30 cellular contexts compared by ENCODE assay signal in the genomic region with DNA sequence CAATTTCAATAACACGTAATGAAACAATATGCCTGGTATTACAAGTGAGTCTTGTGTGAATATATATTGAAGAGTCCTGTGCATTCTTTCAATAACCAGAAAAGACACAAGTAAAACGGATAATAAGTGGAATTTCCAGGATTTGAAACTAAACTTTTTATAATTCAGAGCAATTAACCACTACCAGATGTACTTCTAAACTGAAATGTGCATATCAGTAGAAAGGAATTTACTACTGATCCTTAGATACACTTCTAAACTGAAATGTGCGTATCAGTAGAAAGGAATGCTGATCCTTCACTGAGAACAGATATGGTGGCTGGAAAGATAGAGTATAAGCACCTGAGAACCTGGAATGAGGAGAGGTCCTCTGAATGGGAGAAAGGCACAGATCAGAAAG.
A peak's percentile ranks its signal among the peaks of the same experiment; 100 is the strongest.
DNase-seq lines count a peak whose midpoint lies in the region; ATAC-seq and TF ChIP-seq lines count a peak whose summit lies in the region.
"Had no signal": no experiment of that assay in that cellular context is flagged by ENCODE, and none has a peak within 500 bp of the region (broad histone marks: within the 10 kb centered on the region; RNA-seq: fewer than 3 reads in every experiment).

No MANE protein-coding gene starts in this region.

- H3K4me3 ChIP-seq in left ventricle myocardium inferior (no peak overlapping the region), SK-N-SH (ENCODE audit: low read depth in 2 of 2, low read length in 1 of 2) (no peak overlapping the region)
- H3K4me3 ChIP-seq: BLaER1, left lung, sigmoid colon, vagina had no signal

- H3K9me3 ChIP-seq in left ventricle myocardium inferior (replicated peaks) (peaks cover 5% of the 10 kb centered on the region), SK-N-SH (no peaks in the 10 kb centered on the region)
- H3K9me3 ChIP-seq: BLaER1, left lung, neutrophil, sigmoid colon, vagina had no signal

- TF ChIP-seq RAD21 in SK-N-SH (IDR thresholded peaks at IDR 0.05; ENCODE audit: low read length) = no peak

- H3K79me2 ChIP-seq in SK-N-SH (ENCODE audit: insufficient read depth) = no peaks in the 10 kb centered on the region

- no peaks in the 10 kb centered on the region for H4K20me1 ChIP-seq in SK-N-SH (ENCODE audit: insufficient read depth)
- H4K20me1 ChIP-seq: BLaER1 had no signal

- peak overlapping the region; percentile 48 for H3K4me2 ChIP-seq in SK-N-SH
- H3K4me2 ChIP-seq: BLaER1 had no signal

- TF ChIP-seq EP300 in SK-N-SH (IDR thresholded peaks at IDR 0.05; ENCODE audit: borderline replicate concordance in 1 of 2, low read depth in 1 of 2, low read length in 1 of 2) = peak in 1 of 2 experiments; percentile 91; a peak in 2 of 4 replicates

- H3K9me2 ChIP-seq in SK-N-SH = no peaks in the 10 kb centered on the region

- no peaks in the 10 kb centered on the region for H3K36me3 ChIP-seq in left ventricle myocardium inferior
- no peaks in the 10 kb centered on the region for H3K36me3 ChIP-seq in SK-N-SH (replicated peaks in 1 of 2; ENCODE audit: control insufficient read depth in 1 of 2, insufficient read depth in 2 of 2, low read length in 1 of 2)
- H3K36me3 ChIP-seq: BLaER1, left lung, neutrophil, sigmoid colon, vagina had no signal

- H3K27ac ChIP-seq in left ventricle myocardium inferior (replicated peaks) (peak overlapping the region; percentile 11), SK-N-SH (ENCODE audit: low read depth in 2 of 2, low read length in 1 of 2) (peak overlapping the region in 1 of 2 experiments; percentile 60; a peak in 2 of 4 replicates)
- H3K27ac ChIP-seq: 22Rv1, BLaER1, left lung, neutrophil, sigmoid colon, vagina had no signal

- 1% methylated on average over 3 of the region's 3 CpGs for WGBS in SK-N-SH (ENCODE audit: low lambda C conversion rate)

- no peak for TF ChIP-seq CTCF in left ventricle myocardium inferior (IDR thresholded peaks at IDR 0.05; ENCODE audit: borderline replicate concordance)
- no peak for TF ChIP-seq CTCF in SK-N-SH (IDR thresholded peaks at IDR 0.05)

- in situ Hi-C loops in KBM-7 (cut with MboI; ENCODE audit: low pct_unique_long_range_greater_than_20kb, low sequenced_read_pairs) = no loop called here

- ATAC-seq in Right ventricle myocardium inferior = no peak
- ATAC-seq: activated CD4-positive, CD25-positive, alpha-beta regulatory T cell treated with anti-CD3 and anti-CD28 coated beads, Interleukin-2, amount 50 U/mL, for 24 hours; left lung had no signal

- H2AFZ ChIP-seq in SK-N-SH (ENCODE audit: low read depth) = peak overlapping the region; percentile 9; the same call in 1 of the 2 replicates

- CTCF ChIA-PET in SK-N-SH (lab: Yijun Ruan, JAX) = no interaction called here

- POLR2A ChIA-PET in SK-N-SH (lab: Yijun Ruan, JAX) = no interaction called here

- H3K4me1 ChIP-seq in left ventricle myocardium inferior (peaks cover 27% of the 10 kb centered on the region), SK-N-SH (ENCODE audit: control insufficient read depth in 1 of 2, insufficient read depth in 2 of 2, low read depth in 1 of 2, low read length in 1 of 2) (no peaks in the 10 kb centered on the region)
- H3K4me1 ChIP-seq: BLaER1, left lung, sigmoid colon, vagina had no signal

- intact Hi-C loops in left ventricle myocardium inferior (cut with micrococcal nuclease) (no loop called here), Right ventricle myocardium inferior (cut with DNase I) (loop anchor here (5.0 kb wide), 2 partner anchors 225 to 305 kb away; no protein-coding TSS in a partner anchor)

- DNase-seq in left ventricle myocardium inferior = no peak
- DNase-seq in Right ventricle myocardium inferior (ENCODE audit: missing footprints) = no peak
- DNase-seq in SK-N-SH = no peak
- peak; percentile 42 for DNase-seq in fibroblast of peridontal ligament (ENCODE audit: extremely low read depth)
- no peak for DNase-seq in COLO668 (lab: John Stamatoyannopoulos, UW; ENCODE audit: unreplicated experiment)
- DNase-seq in KBM-7 = no peak
- DNase-seq in activated CD4-positive, alpha-beta T cell treated with anti-CD3 and anti-CD28 coated beads for 4 hours = no peak
- no peak for DNase-seq in NCI-H446 (lab: John Stamatoyannopoulos, UW)
- DNase-seq: activated CD4-positive, alpha-beta memory T cell treated with anti-CD3 and anti-CD28 coated beads for 36 hours; activated CD8-positive, alpha-beta memory T cell treated with anti-CD3 and anti-CD28 coated beads, Interleukin-2, amount 50 U/mL, for 4 hours; anterior cingulate cortex; COR-L47; cortex of kidney; DMS53; GF-D8; H7; KG1; left lung; MM.1S; NCI-H146; NCI-H2171; NCI-H526; sigmoid colon; stimulated activated CD4-positive, alpha-beta T cell treated with anti-CD3 and anti-CD28 coated beads, Interleukin-4, amount 100 ng/mL, for 4 hours; stimulated activated naive CD4-positive, alpha-beta T cell had no signal

- H3K27me3 ChIP-seq in left ventricle myocardium inferior (ENCODE audit: low read depth) (no peaks in the 10 kb centered on the region), SK-N-SH (ENCODE audit: insufficient read depth) (no peaks in the 10 kb centered on the region)
- H3K27me3 ChIP-seq: BLaER1, left lung, neutrophil, sigmoid colon, vagina had no signal

- H3F3A ChIP-seq in SK-N-SH (replicated peaks; ENCODE audit: insufficient read depth) = peaks cover 3% of the 10 kb centered on the region

- no peak overlapping the region for H3K9ac ChIP-seq in SK-N-SH
- H3K9ac ChIP-seq: BLaER1 had no signal

TF ChIP-seq in SK-N-SH, 30 proteins besides CTCF, POLR2A, EP300 and RAD21 (continues in another document):
- TF ChIP-seq SMC3 (IDR thresholded peaks at IDR 0.05; ENCODE audit: low read depth, low read length) (no peak), YY1 (IDR thresholded peaks at IDR 0.05; ENCODE audit: low read depth) (no peak; the same call in 1 of the 2 replicates), TAF1 (IDR thresholded peaks at IDR 0.05; ENCODE audit: borderline replicate concordance, low read depth, low read length) (no peak), EZH2phosphoT487 (IDR thresholded peaks at IDR 0.05; ENCODE audit: borderline replicate concordance, low read depth) (no peak), GATA2 (CRISPR knock-in tag; IDR thresholded peaks at IDR 0.05) (no peak), FOXJ3 (CRISPR knock-in tag; IDR thresholded peaks at IDR 0.05) (no peak), JUND (IDR thresholded peaks at IDR 0.05) (peak; percentile 79), POLR2AphosphoS5 (IDR thresholded peaks at IDR 0.05; ENCODE audit: low read depth, low read length) (peak; percentile 46; the same call in 1 of the 2 replicates), FOXM1 (IDR thresholded peaks at IDR 0.05; ENCODE audit: low read depth) (peak; percentile 81), CHD2 (IDR thresholded peaks at IDR 0.05; ENCODE audit: low read length, partially characterized antibody) (no peak), TCF12 (IDR thresholded peaks at IDR 0.05) (peak; percentile 97)
- TF ChIP-seq, protein P1, sequence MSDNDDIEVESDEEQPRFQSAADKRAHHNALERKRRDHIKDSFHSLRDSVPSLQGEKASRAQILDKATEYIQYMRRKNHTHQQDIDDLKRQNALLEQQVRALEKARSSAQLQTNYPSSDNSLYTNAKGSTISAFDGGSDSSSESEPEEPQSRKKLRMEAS (IDR thresholded peaks at IDR 0.05; ENCODE audit: low read depth) = no peak
- TF ChIP-seq, protein P2, sequence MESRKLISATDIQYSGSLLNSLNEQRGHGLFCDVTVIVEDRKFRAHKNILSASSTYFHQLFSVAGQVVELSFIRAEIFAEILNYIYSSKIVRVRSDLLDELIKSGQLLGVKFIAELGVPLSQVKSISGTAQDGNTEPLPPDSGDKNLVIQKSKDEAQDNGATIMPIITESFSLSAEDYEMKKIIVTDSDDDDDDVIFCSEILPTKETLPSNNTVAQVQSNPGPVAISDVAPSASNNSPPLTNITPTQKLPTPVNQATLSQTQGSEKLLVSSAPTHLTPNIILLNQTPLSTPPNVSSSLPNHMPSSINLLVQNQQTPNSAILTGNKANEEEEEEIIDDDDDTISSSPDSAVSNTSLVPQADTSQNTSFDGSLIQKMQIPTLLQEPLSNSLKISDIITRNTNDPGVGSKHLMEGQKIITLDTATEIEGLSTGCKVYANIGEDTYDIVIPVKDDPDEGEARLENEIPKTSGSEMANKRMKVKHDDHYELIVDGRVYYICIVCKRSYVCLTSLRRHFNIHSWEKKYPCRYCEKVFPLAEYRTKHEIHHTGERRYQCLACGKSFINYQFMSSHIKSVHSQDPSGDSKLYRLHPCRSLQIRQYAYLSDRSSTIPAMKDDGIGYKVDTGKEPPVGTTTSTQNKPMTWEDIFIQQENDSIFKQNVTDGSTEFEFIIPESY (IDR thresholded peaks at IDR 0.05; ENCODE audit: borderline replicate concordance, low read depth) = no peak
- TF ChIP-seq, protein P3, sequence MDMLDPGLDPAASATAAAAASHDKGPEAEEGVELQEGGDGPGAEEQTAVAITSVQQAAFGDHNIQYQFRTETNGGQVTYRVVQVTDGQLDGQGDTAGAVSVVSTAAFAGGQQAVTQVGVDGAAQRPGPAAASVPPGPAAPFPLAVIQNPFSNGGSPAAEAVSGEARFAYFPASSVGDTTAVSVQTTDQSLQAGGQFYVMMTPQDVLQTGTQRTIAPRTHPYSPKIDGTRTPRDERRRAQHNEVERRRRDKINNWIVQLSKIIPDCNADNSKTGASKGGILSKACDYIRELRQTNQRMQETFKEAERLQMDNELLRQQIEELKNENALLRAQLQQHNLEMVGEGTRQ (IDR thresholded peaks at IDR 0.05; ENCODE audit: borderline replicate concordance, low read depth, low read length) = no peak
- TF ChIP-seq, protein P4, sequence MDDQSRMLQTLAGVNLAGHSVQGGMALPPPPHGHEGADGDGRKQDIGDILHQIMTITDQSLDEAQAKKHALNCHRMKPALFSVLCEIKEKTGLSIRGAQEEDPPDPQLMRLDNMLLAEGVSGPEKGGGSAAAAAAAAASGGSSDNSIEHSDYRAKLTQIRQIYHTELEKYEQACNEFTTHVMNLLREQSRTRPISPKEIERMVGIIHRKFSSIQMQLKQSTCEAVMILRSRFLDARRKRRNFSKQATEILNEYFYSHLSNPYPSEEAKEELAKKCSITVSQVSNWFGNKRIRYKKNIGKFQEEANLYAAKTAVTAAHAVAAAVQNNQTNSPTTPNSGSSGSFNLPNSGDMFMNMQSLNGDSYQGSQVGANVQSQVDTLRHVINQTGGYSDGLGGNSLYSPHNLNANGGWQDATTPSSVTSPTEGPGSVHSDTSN (IDR thresholded peaks at IDR 0.05) = peak; percentile 38
